Comparison of ENCODE assay signal across 10 cellular contexts in genomic region chr10:44973323-44974081, GRCh38. TPM values are rescaled to one million over a fixed set of nuclear protein-coding genes. Genes with fewer than 3 reads are reported as not detected.
A peak's percentile ranks its signal among the peaks of the same experiment; 100 is the strongest.
DNase-seq lines count a peak whose midpoint lies in the region; ATAC-seq, FAIRE-seq and TF ChIP-seq lines count a peak whose summit lies in the region.
"Had no signal": no experiment of that assay in that cellular context is flagged by ENCODE, and none has a peak within 500 bp of the region (broad histone marks: within the 10 kb centered on the region; RNA-seq: fewer than 3 reads in every experiment).

No MANE protein-coding gene starts in this region.

- DNase-seq in COR-L47 (lab: John Stamatoyannopoulos, UW) (peak; percentile 11), GM12878 (ENCODE audit: low read depth, low spot score) (no peak), dedifferentiated amniotic fluid mesenchymal stem cell (ENCODE audit: extremely low spot score) (no peak), SKM-1 (lab: John Stamatoyannopoulos, UW; ENCODE audit: unreplicated experiment) (no peak)
- DNase-seq: Calu3, midbrain had no signal

- no peak for TF ChIP-seq RAD21 in GM12878 (IDR thresholded peaks at IDR 0.05; ENCODE audit: insufficient read depth, low read depth, low read length)

- FAIRE-seq in GM12878 (lab: Jason Lieb, UNC): peak; percentile 56

- H3K27me3 Mint-ChIP-seq in nephron (ENCODE audit: low read depth): no peaks in the 10 kb centered on the region

- ATAC-seq in HG02610 (IDR thresholded peaks at IDR 0.05; ENCODE audit: unreplicated experiment): peak; percentile 42
- peak; percentile 45 for ATAC-seq in GM12878
- ATAC-seq in HG03139 (IDR thresholded peaks at IDR 0.05; ENCODE audit: unreplicated experiment): no peak
- no peak for ATAC-seq in HG02798 (IDR thresholded peaks at IDR 0.05; ENCODE audit: poor library complexity, unreplicated experiment)

- WGBS in GM12878 (ENCODE audit: insufficient coverage, insufficient replicate concordance, low lambda C conversion rate, missing lambda C conversion rate): 5% methylated on average over 18 of the region's 18 CpGs

- POLR2A ChIA-PET in GM12878 (lab: Charles Lee): interaction anchor here (1.1 to 2.1 kb wide), 9 partner anchors 8 to 45 kb away, joined by 3 to 17 read pairs (median 5); no protein-coding TSS in a partner anchor

- RAD21 ChIA-PET in GM12878 (lab: Charles Lee; ENCODE audit: unreplicated experiment): interaction anchor here (0.8 to 2.7 kb wide), 6 partner anchors 10 to 48 kb away, joined by 4 to 54 read pairs (median 20); no protein-coding TSS in a partner anchor

- TF ChIP-seq EP300 in GM12878 (IDR thresholded peaks at IDR 0.05; ENCODE audit: borderline replicate concordance in 1 of 2, control insufficient read depth in 1 of 2, low read depth in 2 of 2, low read length in 2 of 2): peak; percentile 29 to 71; a peak in 3 of 4 replicates

- CTCF ChIA-PET in GM12878 (lab: Yijun Ruan, JAX): interaction anchor here (0.5 to 10.1 kb wide), 8 partner anchors 7 to 41 kb away, joined by 3 to 181 read pairs (median 9); partner anchors contain the start of gene RASSF4

- peak overlapping the region; percentile 82 for H3K4me2 ChIP-seq in GM12878 (ENCODE audit: control insufficient read depth, insufficient read depth)

- in situ Hi-C loops in GM12878 (cut with MboI): loop anchor here (25.0 kb wide), 1 partner anchor 1811 kb away; no protein-coding TSS in a partner anchor

- H3K36me3 Mint-ChIP-seq in nephron (ENCODE audit: low read depth): peaks cover 34% of the 10 kb centered on the region

- no peaks in the 10 kb centered on the region for H3K9me3 ChIP-seq in GM12878 (replicated peaks; ENCODE audit: control insufficient read depth, insufficient read depth, low read length)

- H3K27ac Mint-ChIP-seq in nephron: peak overlapping the region; percentile 71 to 73 (median 73)

- peak overlapping the region; percentile 80 for H3K27ac ChIP-seq in GM12878 (ENCODE audit: control insufficient read depth, insufficient read depth)

- H3K9me3 Mint-ChIP-seq in nephron: no peaks in the 10 kb centered on the region

- SMC1A ChIA-PET in GM12878 (lab: Charles Lee; ENCODE audit: uncharacterized antibody, unreplicated experiment): interaction anchor here (0.8 to 2.5 kb wide), 7 partner anchors 10 to 41 kb away, joined by 3 to 36 read pairs (median 17); no protein-coding TSS in a partner anchor

- H2AFZ ChIP-seq in GM12878 (ENCODE audit: control insufficient read depth, low read depth, low read length): peak overlapping the region; percentile 54

- peaks cover 14% of the 10 kb centered on the region for H3K79me2 ChIP-seq in GM12878 (ENCODE audit: control insufficient read depth, insufficient read depth, low read length)

- no TSS peak for BruUV-seq in GM12878 (replicated peaks; lab: Mats Ljungman, UMichigan)

- no peak overlapping the region for H3K4me3 ChIP-seq in GM12878

- H3K27me3 ChIP-seq in GM12878 (replicated peaks in 1 of 2; ENCODE audit: control insufficient read depth in 2 of 2, insufficient read depth in 2 of 2, low read length in 1 of 2): no peaks in the 10 kb centered on the region

- H3K36me3 ChIP-seq in GM12878 (ENCODE audit: control insufficient read depth in 2 of 2, insufficient read depth in 2 of 2, low read length in 1 of 2): peaks cover 0 to 8% of the 10 kb centered on the region in 2 experiments; a peak in 2 of 4 replicates

- peaks cover 56% of the 10 kb centered on the region for H3K4me1 Mint-ChIP-seq in nephron

- H3K4me1 ChIP-seq in GM12878 (ENCODE audit: control insufficient read depth, insufficient read depth, low read length): peaks cover 43% of the 10 kb centered on the region

- intact Hi-C loops in GM12878 (cut with micrococcal nuclease; ENCODE audit: unreplicated experiment): loop anchor here (2.0 kb wide), 1 partner anchor 15 kb away; the partner anchor contains the start of gene RASSF4

- TF ChIP-seq CTCF in GM12878 (IDR thresholded peaks at IDR 0.05 in 2 of 3, conservative IDR thresholded peaks at IDR 0.05 in 1 of 3; ENCODE audit: control insufficient read depth in 2 of 3, extremely low read depth in 1 of 3, insufficient read depth in 1 of 3, low read depth in 3 of 3, low read length in 3 of 3) (no peak), nephron (IDR thresholded peaks at IDR 0.05; ENCODE audit: unreplicated experiment in 3 of 3) (no peak)

- H3K9ac ChIP-seq in GM12878 (ENCODE audit: control insufficient read depth, insufficient read depth, low read length): peak overlapping the region; percentile 65

- TF ChIP-seq POLR2A in GM12878 (IDR thresholded peaks at IDR 0.05; ENCODE audit: low read depth, low read length): no peak

- no peaks in the 10 kb centered on the region for H4K20me1 ChIP-seq in GM12878 (ENCODE audit: control insufficient read depth, insufficient read depth)

- peak overlapping the region in 2 of 3 experiments; percentile 17 to 50 for H3K4me3 Mint-ChIP-seq in nephron

TF ChIP-seq in GM12878, 131 proteins besides CTCF, POLR2A, EP300 and RAD21 (continues in another document):
- TF ChIP-seq TBL1XR1 (IDR thresholded peaks at IDR 0.05; ENCODE audit: low read depth, low read length): peak; percentile 70; the same call in 1 of the 2 replicates
- TF ChIP-seq IRF5 (IDR thresholded peaks at IDR 0.05; ENCODE audit: borderline replicate concordance): peak; percentile 83; the same call in 1 of the 2 replicates
- 0 out of 2 replicates have a peak, but pooled peaks have one; percentile 17 for TF ChIP-seq ZBED1 (IDR thresholded peaks at IDR 0.05; ENCODE audit: borderline replicate concordance)

RNA-seq across cellular contexts. Expression of gene DEPP1, which starts 5.1 kb away (rescaled TPM):
- total RNA-seq in GM12878 (2013; cell fraction: nucleolus; rRNA removed): 23.8 and 31.1 TPM in 2 replicates
- total RNA-seq in GM12878 (2014; rRNA removed) (7.8 and 8.4 TPM in 2 replicates), GM12878 (2014; rRNA removed; fragmentation: Illumina TruSeq; extraction: Trizol) (5.6 and 5.7 TPM in 2 replicates), GM12878 (2021) (8.6 and 8.9 TPM in 2 replicates)
- polyA plus RNA-seq in GM12878 (2011; ENCODE audit: low read depth): 1.2 TPM
- polyA plus RNA-seq in GM12878 (2011; rRNA removed) (2.4 and 4.5 TPM in 2 replicates), GM12878 (2014; fragmentation: Illumina TruSeq; extraction: Trizol) (3.8 and 6.1 TPM in 2 replicates), GM12878 (2014; fragmentation: Nextera tagmentation; extraction: Ambion mirVana) (1 to 10 TPM; 1.7 to 1.8 TPM), GM12878 (2014; rRNA removed) (8.5 TPM in 2 replicates), GM12878 (2016; fragmentation: Nextera tagmentation; extraction: Ambion mirVana) (10 to 100 TPM; 11.0 to 12.1 TPM)
- 5.2 and 6.2 TPM in 2 replicates for polyA plus RNA-seq in GM12878 (2011; cell fraction: cytosol; rRNA removed)
- polyA plus RNA-seq in GM12878 (2011; cell fraction: nucleus; rRNA removed): 3.0 and 3.7 TPM in 2 replicates
- 2.1 and 4.4 TPM in 2 replicates for polyA plus RNA-seq in GM12878 (2012)
- polyA minus RNA-seq in GM12878 (2011; rRNA and poly(A)+ RNA removed): 6.1 and 8.3 TPM in 2 replicates
- polyA minus RNA-seq in GM12878 (2011; cell fraction: cytosol; rRNA and poly(A)+ RNA removed): 2.6 and 3.1 TPM in 2 replicates
- polyA minus RNA-seq in GM12878 (2011; cell fraction: nucleus; rRNA and poly(A)+ RNA removed): 8.7 and 10.1 TPM in 2 replicates

RNA-seq across cellular contexts. Expression of gene RASSF4, which starts 13.9 kb away (rescaled TPM):
- 175 and 194 TPM in 2 replicates for total RNA-seq in GM12878 (2013; cell fraction: nucleolus; rRNA removed)
- total RNA-seq in GM12878 (2014; rRNA removed): 15.6 and 16.5 TPM in 2 replicates
- total RNA-seq in GM12878 (2014; rRNA removed; fragmentation: Illumina TruSeq; extraction: Trizol): 10.9 and 11.9 TPM in 2 replicates
- 20.0 and 21.1 TPM in 2 replicates for total RNA-seq in GM12878 (2021)
- polyA plus RNA-seq in GM12878 (2011; ENCODE audit: low read depth): 9.8 TPM
- 50.8 and 71.1 TPM in 2 replicates for polyA plus RNA-seq in GM12878 (2011; rRNA removed)
- polyA plus RNA-seq in GM12878 (2011; cell fraction: cytosol; rRNA removed): 55.8 and 83.7 TPM in 2 replicates
- polyA plus RNA-seq in GM12878 (2011; cell fraction: nucleus; rRNA removed): 307 and 389 TPM in 2 replicates
- 16.9 and 18.3 TPM in 2 replicates for polyA plus RNA-seq in GM12878 (2012)
- polyA plus RNA-seq in GM12878 (2014; fragmentation: Illumina TruSeq; extraction: Trizol): 6.3 and 10.7 TPM in 2 replicates
- polyA plus RNA-seq in GM12878 (2014; fragmentation: Nextera tagmentation; extraction: Ambion mirVana): 1 to 10 TPM; 3.7 to 4.0 TPM
- polyA plus RNA-seq in GM12878 (2014; rRNA removed): 17.1 and 19.4 TPM in 2 replicates
- polyA plus RNA-seq in GM12878 (2016; fragmentation: Nextera tagmentation; extraction: Ambion mirVana): 10 to 100 TPM; 17.1 to 19.1 TPM
- 45.6 and 75.7 TPM in 2 replicates for polyA minus RNA-seq in GM12878 (2011; rRNA and poly(A)+ RNA removed)
- 17.1 and 19.4 TPM in 2 replicates for polyA minus RNA-seq in GM12878 (2011; cell fraction: cytosol; rRNA and poly(A)+ RNA removed)
- polyA minus RNA-seq in GM12878 (2011; cell fraction: nucleus; rRNA and poly(A)+ RNA removed): 66.4 and 98.8 TPM in 2 replicates

RNA-seq across cellular contexts. Expression of gene ZNF22, which starts 27.2 kb away (rescaled TPM):
- total RNA-seq in GM12878 (2013; cell fraction: nucleolus; rRNA removed): 15.8 and 16.7 TPM in 2 replicates
- total RNA-seq in GM12878 (2014; rRNA removed): 31.1 and 42.1 TPM in 2 replicates
- total RNA-seq in GM12878 (2014; rRNA removed; fragmentation: Illumina TruSeq; extraction: Trizol): 44.2 and 44.5 TPM in 2 replicates
- total RNA-seq in GM12878 (2021): 31.1 and 34.7 TPM in 2 replicates
- polyA plus RNA-seq in GM12878 (2011; ENCODE audit: low read depth): 20.2 TPM
- 33.1 and 49.3 TPM in 2 replicates for polyA plus RNA-seq in GM12878 (2011; rRNA removed)
- 10.8 and 12.9 TPM in 2 replicates for polyA plus RNA-seq in GM12878 (2011; cell fraction: cytosol; rRNA removed)
- polyA plus RNA-seq in GM12878 (2011; cell fraction: nucleus; rRNA removed): 11.1 and 11.3 TPM in 2 replicates
- 21.5 and 21.7 TPM in 2 replicates for polyA plus RNA-seq in GM12878 (2012)
- 43.4 and 59.1 TPM in 2 replicates for polyA plus RNA-seq in GM12878 (2014; fragmentation: Illumina TruSeq; extraction: Trizol)
- 10 to 100 TPM; 47.4 to 74.4 TPM for polyA plus RNA-seq in GM12878 (2014; fragmentation: Nextera tagmentation; extraction: Ambion mirVana)
- 26.7 and 32.3 TPM in 2 replicates for polyA plus RNA-seq in GM12878 (2014; rRNA removed)
- 10 to 100 TPM; 47.2 to 48.4 TPM for polyA plus RNA-seq in GM12878 (2016; fragmentation: Nextera tagmentation; extraction: Ambion mirVana)
- polyA minus RNA-seq in GM12878 (2011; rRNA and poly(A)+ RNA removed): 8.3 and 8.7 TPM in 2 replicates
- polyA minus RNA-seq in GM12878 (2011; cell fraction: cytosol; rRNA and poly(A)+ RNA removed): 4.4 and 5.1 TPM in 2 replicates
- 5.2 and 6.5 TPM in 2 replicates for polyA minus RNA-seq in GM12878 (2011; cell fraction: nucleus; rRNA and poly(A)+ RNA removed)

Comparison
In these comparisons a context has a peak if more than half of its experiments do, and no peak if none do; other contexts are left out.
1. ATAC-seq: peak in HG02610 (single experiment) and GM12878 (single experiment); none in HG03139 (single experiment) and HG02798 (single experiment).